Comparison of ENCODE assay signal across 12 cellular contexts in genomic region chr11:88402192-88402715, GRCh38.
DNase-seq lines count a peak whose midpoint lies in the region; ATAC-seq and TF ChIP-seq lines count a peak whose summit lies in the region.
"Had no signal": no experiment of that assay in that cellular context is flagged by ENCODE, and none has a peak within 500 bp of the region (broad histone marks: within the 10 kb centered on the region; RNA-seq: fewer than 3 reads in every experiment).

No MANE protein-coding gene starts in this region.

- peak; percentile 89 for DNase-seq in AG10803 (ENCODE audit: low read depth)
- DNase-seq in mammary epithelial cell = peak; percentile 90
- DNase-seq in mesenchymal stem cell = peak; percentile 88
- DNase-seq in adrenal gland = no peak
- no peak for DNase-seq in NCI-H2196 (lab: John Stamatoyannopoulos, UW; ENCODE audit: unreplicated experiment)
- DNase-seq in left lobe of liver (ENCODE audit: low spot score) = no peak
- DNase-seq: body of pancreas, H9, left cardiac atrium, NCI-H1092 treated with DMSO at 0.1 percent for 48 hours had no signal

- CTCF ChIA-PET in mammary epithelial cell (lab: Charles Lee; ENCODE audit: low non-redundant PET) = no interaction called here

- TF ChIP-seq CTCF in AG10803 (conservative IDR thresholded peaks at IDR 0.05; ENCODE audit: low read length) (no peak), mammary epithelial cell (conservative IDR thresholded peaks at IDR 0.05 in 1 of 2, IDR thresholded peaks at IDR 0.05 in 1 of 2; ENCODE audit: extremely low read depth in 1 of 2, insufficient read depth in 1 of 2, low read depth in 1 of 2, low read length in 2 of 2) (no peak), adrenal gland (IDR thresholded peaks at IDR 0.05) (no peak)

- H3K4me1 ChIP-seq in mammary epithelial cell (ENCODE audit: insufficient read depth, low read length) = peaks cover 41% of the 10 kb centered on the region
- H3K4me1 ChIP-seq in mesenchymal stem cell (ENCODE audit: control insufficient read depth, insufficient read depth, low read depth, low read length) = peaks cover 5% of the 10 kb centered on the region
- peaks cover 0 to 36% of the 10 kb centered on the region in 2 donors for H3K4me1 ChIP-seq in adrenal gland (replicated peaks in 1 of 2)
- H3K4me1 ChIP-seq: body of pancreas had no signal

- peak; percentile 40 for ATAC-seq in HG02610 (IDR thresholded peaks at IDR 0.05; ENCODE audit: unreplicated experiment)
- no peak for ATAC-seq in left lobe of liver
- no peak for ATAC-seq in GM21381 (IDR thresholded peaks at IDR 0.05; ENCODE audit: unreplicated experiment)
- ATAC-seq: body of pancreas had no signal

- intact Hi-C loops in mammary epithelial cell (cut with micrococcal nuclease) (no loop called here), adrenal gland (cut with DNase I) (no loop called here)

- WGBS in mammary epithelial cell (ENCODE audit: low coverage, missing lambda C conversion rate) = 92% methylated on average over 2 of the region's 2 CpGs
- 0% methylated on average over 1 of the region's 2 CpGs for WGBS in mesenchymal stem cell
- 29 to 41% (median 38%) methylated on average over 2 of the region's 2 CpGs for WGBS in adrenal gland, 4 donors

- H3K79me2 ChIP-seq in mammary epithelial cell (ENCODE audit: insufficient read depth, low read length) = no peaks in the 10 kb centered on the region

- H4K20me1 ChIP-seq in mammary epithelial cell (ENCODE audit: insufficient read depth, low read length) = no peaks in the 10 kb centered on the region

- no peak overlapping the region for H3K18ac ChIP-seq in mesenchymal stem cell (ENCODE audit: low read depth in 1 of 2, low read length in 2 of 2)

- no peak overlapping the region for H3K4ac ChIP-seq in mesenchymal stem cell (ENCODE audit: low read depth in 1 of 2, low read length in 2 of 2)

- H2AFZ ChIP-seq in mammary epithelial cell (ENCODE audit: low read depth, low read length) = no peak overlapping the region
- H2AFZ ChIP-seq in mesenchymal stem cell (ENCODE audit: low read depth, low read length) = no peak overlapping the region

- H2BK120ac ChIP-seq in mesenchymal stem cell (ENCODE audit: low read depth, low read length) = no peak overlapping the region

- no peak overlapping the region for H4K8ac ChIP-seq in mesenchymal stem cell (ENCODE audit: low read length)

- no peak overlapping the region for H3K4me2 ChIP-seq in mammary epithelial cell (ENCODE audit: insufficient read depth, low read depth, low read length)
- H3K4me2 ChIP-seq in mesenchymal stem cell (ENCODE audit: low read length, poor library complexity, severe bottlenecking) = peak overlapping the region; percentile 35

- dilution Hi-C loops in mammary epithelial cell (cut with HindIII; ENCODE audit: low sequenced_read_pairs) = no loop called here

- H4K91ac ChIP-seq in mesenchymal stem cell (ENCODE audit: low read length) = no peak overlapping the region

- no peak overlapping the region for H3K14ac ChIP-seq in mesenchymal stem cell (ENCODE audit: low read length in 2 of 2)

- no peak overlapping the region for H2BK15ac ChIP-seq in mesenchymal stem cell (ENCODE audit: low read depth, poor library complexity, severe bottlenecking)

- no peaks in the 10 kb centered on the region for H3K36me3 ChIP-seq in mammary epithelial cell (ENCODE audit: insufficient read depth, low read length)
- no peaks in the 10 kb centered on the region for H3K36me3 ChIP-seq in mesenchymal stem cell (ENCODE audit: control insufficient read depth in 1 of 2, insufficient read depth in 2 of 2, low read depth in 1 of 2, low read length in 2 of 2)
- H3K36me3 ChIP-seq in adrenal gland (replicated peaks in 1 of 2) = no peaks in the 10 kb centered on the region

- H2BK12ac ChIP-seq in mesenchymal stem cell (ENCODE audit: low read length in 2 of 2) = no peak overlapping the region

- in situ Hi-C loops in mammary epithelial cell (cut with MboI; ENCODE audit: low sequenced_read_pairs in 2 of 2) = loop anchor here in 1 of 2 donors (10.0 kb wide), 1 partner anchor 67 kb away; the partner anchor contains the start of gene CTSC

- no peak for TF ChIP-seq POLR2A in adrenal gland (IDR thresholded peaks at IDR 0.05)

- BruUV-seq in mammary epithelial cell (replicated peaks; lab: Mats Ljungman, UMichigan) = no TSS peak

- H3K4me3 ChIP-seq in AG10803 (ENCODE audit: low read length) (peak overlapping the region; percentile 28), mammary epithelial cell (replicated peaks in 1 of 3; ENCODE audit: insufficient read depth in 1 of 3, low read depth in 2 of 3, low read length in 3 of 3) (no peak overlapping the region), mesenchymal stem cell (ENCODE audit: insufficient read depth in 1 of 2, low read depth in 1 of 2, low read length in 2 of 2) (peak overlapping the region in 1 of 2 experiments; percentile 5), adrenal gland (peak overlapping the region in 1 of 4 donors; percentile 32)
- H3K4me3 ChIP-seq: body of pancreas had no signal

- no peak overlapping the region for H2BK5ac ChIP-seq in mesenchymal stem cell (ENCODE audit: low read depth, low read length, poor library complexity, severe bottlenecking)

- no peak overlapping the region for H2AK5ac ChIP-seq in mesenchymal stem cell (ENCODE audit: low read length, severe bottlenecking)

- H3K79me1 ChIP-seq in mesenchymal stem cell (replicated peaks; ENCODE audit: low read length, poor library complexity, severe bottlenecking) = no peaks in the 10 kb centered on the region

- H3K27me3 ChIP-seq in mammary epithelial cell (ENCODE audit: insufficient read depth, low read length) (no peaks in the 10 kb centered on the region), mesenchymal stem cell (ENCODE audit: control insufficient read depth in 1 of 2, insufficient read depth in 1 of 2, low read length in 2 of 2) (no peaks in the 10 kb centered on the region), adrenal gland (no peaks in the 10 kb centered on the region)
- H3K27me3 ChIP-seq: body of pancreas had no signal

- H3K9ac ChIP-seq in mammary epithelial cell (ENCODE audit: insufficient read depth, low read length) = no peak overlapping the region
- peak overlapping the region; percentile 50 for H3K9ac ChIP-seq in mesenchymal stem cell (ENCODE audit: low read length)

- no peak overlapping the region for H3K27ac ChIP-seq in mammary epithelial cell (ENCODE audit: insufficient read depth, low read depth, low read length)
- peak overlapping the region; percentile 88 for H3K27ac ChIP-seq in mesenchymal stem cell (ENCODE audit: low read length, poor library complexity, severe bottlenecking)
- peak overlapping the region in 2 of 5 donors; percentile 37 to 45 for H3K27ac ChIP-seq in adrenal gland

- no peaks in the 10 kb centered on the region for H3K9me3 ChIP-seq in mammary epithelial cell (replicated peaks; ENCODE audit: insufficient read depth, low read length)
- H3K9me3 ChIP-seq in mesenchymal stem cell (ENCODE audit: control insufficient read depth, low read length) = no peaks in the 10 kb centered on the region
- H3K9me3 ChIP-seq in adrenal gland (replicated peaks in 1 of 3) = no peaks in the 10 kb centered on the region
- H3K9me3 ChIP-seq: body of pancreas had no signal

- H3K23ac ChIP-seq in mesenchymal stem cell (ENCODE audit: low read length in 2 of 2) = no peak overlapping the region

Comparison
In these comparisons a context has a peak if more than half of its experiments do, and no peak if none do; other contexts are left out.
1. DNase-seq: peak in AG10803 (single experiment), mammary epithelial cell (single experiment) and mesenchymal stem cell (single experiment); none in adrenal gland (0 of 7), NCI-H2196 (single experiment) and left lobe of liver (single experiment).